ENCODE assay signal across 27 cellular contexts in the genomic region with DNA sequence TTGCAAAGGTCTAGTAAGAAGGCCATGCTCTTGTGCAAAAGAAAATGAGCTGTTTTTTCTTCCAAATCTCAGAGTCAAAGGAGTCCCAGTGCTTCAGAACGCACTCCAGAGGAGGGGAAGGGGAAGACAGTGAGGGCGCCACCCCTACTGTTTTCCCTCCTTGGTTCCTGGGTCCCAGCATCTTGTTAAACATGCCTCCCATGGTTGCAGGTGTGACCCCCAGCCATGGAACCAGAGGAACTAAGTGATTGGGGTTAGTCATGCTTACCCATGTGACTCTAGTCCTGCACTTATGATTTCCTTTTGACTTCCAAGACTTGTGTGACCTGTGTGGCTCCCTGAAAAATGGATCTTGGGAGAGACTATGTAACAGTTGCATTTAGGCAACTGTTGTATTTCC. TPM values are rescaled to one million over a fixed set of nuclear protein-coding genes. Genes with fewer than 3 reads are reported as not detected.
DNase-seq lines count a peak whose midpoint lies in the region; ATAC-seq, FAIRE-seq and TF ChIP-seq lines count a peak whose summit lies in the region.
"Had no signal": no experiment of that assay in that cellular context is flagged by ENCODE, and none has a peak within 500 bp of the region (broad histone marks: within the 10 kb centered on the region; RNA-seq: fewer than 3 reads in every experiment).

No MANE protein-coding gene starts in this region.

- H3K9me3 ChIP-seq in K562 (replicated peaks; ENCODE audit: control insufficient read depth, insufficient read depth, low read depth, low read length) = no peaks in the 10 kb centered on the region
- peaks cover 0 to 20% (median 0%) of the 10 kb centered on the region in 3 donors for H3K9me3 ChIP-seq in gastroesophageal sphincter

- no TSS peak for BruUV-seq in K562 (replicated peaks; lab: Mats Ljungman, UMichigan)

- TF ChIP-seq EP300 in K562 (IDR thresholded peaks at IDR 0.05; ENCODE audit: low read length) (no peak), gastroesophageal sphincter (IDR thresholded peaks at IDR 0.05) (no peak)

- WGBS in K562 (ENCODE audit: insufficient coverage, low coverage, missing lambda C conversion rate) = 56% methylated on average over 1 of the region's 2 CpGs
- WGBS in gastroesophageal sphincter (ENCODE audit: low coverage in 1 of 2), 2 donors = 70 to 85% methylated on average over 2 of the region's 2 CpGs

- no peaks in the 10 kb centered on the region for H3K79me2 ChIP-seq in K562 (ENCODE audit: control insufficient read depth, insufficient read depth, low read length)

- H3K27ac ChIP-seq in K562 (ENCODE audit: extremely low read depth, low read depth, low read length) = no peak overlapping the region
- H3K27ac ChIP-seq in gastroesophageal sphincter = no peak overlapping the region
- H3K27ac ChIP-seq: A549; BLaER1 treated with 17β-estradiol and CSF1 and Interleukin-3, amounts not matched to agents 10 nM and 100 nM; GM23248; KMS-11; RWPE1 had no signal

- TF ChIP-seq RAD21 in K562 (CRISPR knock-in tag; conservative IDR thresholded peaks at IDR 0.05 in 1 of 2, IDR thresholded peaks at IDR 0.05 in 1 of 2) = no peak

- no peaks in the 10 kb centered on the region for H3K27me3 ChIP-seq in K562 (ENCODE audit: control insufficient read depth in 2 of 2, insufficient read depth in 2 of 2, low read length in 2 of 2)
- H3K27me3 ChIP-seq in gastroesophageal sphincter = no peaks in the 10 kb centered on the region

- in situ Hi-C loops in K562 (cut with MboI) = no loop called here

- no peak for TF ChIP-seq POLR2A in K562 (conservative IDR thresholded peaks at IDR 0.05)
- TF ChIP-seq POLR2A in gastroesophageal sphincter (IDR thresholded peaks at IDR 0.05) = no peak

- H3K36me3 ChIP-seq in K562 (ENCODE audit: control insufficient read depth, insufficient read depth, low read length) = no peaks in the 10 kb centered on the region
- peaks cover 0 to 27% of the 10 kb centered on the region in 2 donors for H3K36me3 ChIP-seq in gastroesophageal sphincter

- H2AFZ ChIP-seq in K562 (ENCODE audit: low read depth, low read length) = no peak overlapping the region
- H2AFZ ChIP-seq: GM23248 had no signal

- ATAC-seq in K562 = no peak
- no peak for ATAC-seq in gastroesophageal sphincter
- ATAC-seq: A549, Panc1 had no signal

- peak; percentile 1 for DNase-seq in NAMALWA (ENCODE audit: low spot score)
- DNase-seq in K562 (ENCODE audit: extremely low read depth in 1 of 4, low spot score in 3 of 4) = no peak
- DNase-seq in NCI-H146 (lab: John Stamatoyannopoulos, UW) = no peak
- DNase-seq: AML-193; CD4-positive, alpha-beta T cell; DMS53; GM23248; H9; HFFc6; MM.1S; NCI-H1048; NCI-H1417; NCI-H1694 treated with DMSO at 0.1 percent for 48 hours; NCI-H2081 treated with DMSO at 0.1 percent for 48 hours; NCI-H2171; NCI-H226; NCI-H510A; NCI-H69; SHP77; T-helper 1 cell had no signal

- H4K20me1 ChIP-seq in K562 (replicated peaks; ENCODE audit: control insufficient read depth, insufficient read depth, low read length) = no peaks in the 10 kb centered on the region
- H4K20me1 ChIP-seq: BLaER1 treated with 17β-estradiol and CSF1 and Interleukin-3, amounts not matched to agents 10 nM and 100 nM had no signal

- no peak for FAIRE-seq in K562 (lab: Jason Lieb, UNC)
- FAIRE-seq: A549 had no signal

- POLR2A ChIA-PET in K562 (lab: Yijun Ruan, JAX) = interaction anchor here (0.7 to 1.4 kb wide), 2 partner anchors 10 to 26 kb away, joined by 3 read pairs; no protein-coding TSS in a partner anchor

- CTCF ChIA-PET in K562 (lab: Yijun Ruan, JAX; ENCODE audit: low intra/inter-chr PET ratio) = no interaction called here

- intact Hi-C loops in K562 (cut with micrococcal nuclease) = no loop called here

- H3K4me3 ChIP-seq in K562 = no peak overlapping the region
- H3K4me3 ChIP-seq in gastroesophageal sphincter = no peak overlapping the region
- H3K4me3 ChIP-seq: A549, GM23248 had no signal

- H3K4me1 ChIP-seq in K562 (replicated peaks in 1 of 2; ENCODE audit: control insufficient read depth in 2 of 2, insufficient read depth in 2 of 2, low read length in 2 of 2) = no peaks in the 10 kb centered on the region
- H3K4me1 ChIP-seq in gastroesophageal sphincter = no peaks in the 10 kb centered on the region
- H3K4me1 ChIP-seq: A549; BLaER1 treated with 17β-estradiol and CSF1 and Interleukin-3, amounts not matched to agents 10 nM and 100 nM had no signal

- H3K4me2 ChIP-seq in K562 (ENCODE audit: insufficient read depth, low read length) = no peak overlapping the region
- H3K4me2 ChIP-seq: A549; BLaER1 treated with 17β-estradiol and CSF1 and Interleukin-3, amounts not matched to agents 10 nM and 100 nM; KMS-11 had no signal

- no peak for TF ChIP-seq CTCF in K562 (IDR thresholded peaks at IDR 0.05 in 2 of 3, conservative IDR thresholded peaks at IDR 0.05 in 1 of 3; ENCODE audit: insufficient read depth in 2 of 3, low read depth in 1 of 3, low read length in 3 of 3)
- no peak for TF ChIP-seq CTCF in gastroesophageal sphincter (IDR thresholded peaks at IDR 0.05)

- no peaks in the 10 kb centered on the region for H3K9me1 ChIP-seq in K562 (ENCODE audit: control insufficient read depth, insufficient read depth, low read length)

- H3K9ac ChIP-seq in K562 (ENCODE audit: insufficient read depth in 1 of 2, low read depth in 2 of 2, low read length in 2 of 2) = no peak overlapping the region
- H3K9ac ChIP-seq: BLaER1 treated with 17β-estradiol and CSF1 and Interleukin-3, amounts not matched to agents 10 nM and 100 nM; GM23248; KMS-11 had no signal

RNA-seq across cellular contexts. Expression of a gene that starts 6.1 kb away (rescaled TPM):
- 2.4 and 4.7 TPM in 2 replicates for total RNA-seq in K562 (2011; cell fraction: chromatin; rRNA removed; ENCODE audit: low replicate concordance)
- 3.7 and 4.5 TPM in 2 replicates for total RNA-seq in K562 (2011; cell fraction: nucleolus; rRNA removed)
- 2.1 and 3.2 TPM in 2 replicates for total RNA-seq in K562 (2011; cell fraction: nucleoplasm; rRNA removed)
- total RNA-seq in K562 (2014; rRNA removed) (0.54 and 0.78 TPM in 2 replicates), K562 (2014; rRNA removed; fragmentation: Illumina TruSeq; extraction: Trizol) (0.22 TPM in 2 replicates), K562 (2015; rRNA removed; fragmentation: Illumina TruSeq; extraction: Trizol) (0.45 and 0.58 TPM in 2 replicates), K562 (2021) (0.91 and 1.2 TPM in 2 replicates), gastroesophageal sphincter (1 to 10 TPM in 1 of 4 donors, under 1 TPM in 3; 0.27 to 1.6 (median 0.71) TPM)
- polyA plus RNA-seq in K562 (2011; rRNA removed) (0.33 and 0.49 TPM in 2 replicates), K562 (2014; fragmentation: Illumina TruSeq; extraction: Trizol) (0.13 and 0.25 TPM in 2 replicates), K562 (2014; fragmentation: Nextera tagmentation; extraction: Ambion mirVana) (under 1 TPM in 1 of 2 experiments, not detected in 1; 0.04 TPM), K562 (2014; rRNA removed) (0.74 and 1.5 TPM in 2 replicates)
- 0.38 and 0.63 TPM in 2 replicates for polyA plus RNA-seq in K562 (2011; cell fraction: cytosol; rRNA removed)
- polyA plus RNA-seq in K562 (2011; cell fraction: nucleus; rRNA removed) = 2.2 and 4.9 TPM in 2 replicates
- polyA plus RNA-seq in K562 (2012) = 0.27 and 0.79 TPM in 2 replicates
- 0.14 and 0.15 TPM in 2 replicates for polyA minus RNA-seq in K562 (2011; rRNA and poly(A)+ RNA removed)
- polyA minus RNA-seq in K562 (2011; cell fraction: cytosol; rRNA and poly(A)+ RNA removed) = 0.67 TPM in 1 of 2 replicates, not detected in the other
- 1.00 and 1.1 TPM in 2 replicates for polyA minus RNA-seq in K562 (2011; cell fraction: nucleus; rRNA and poly(A)+ RNA removed)
- total RNA-seq: G401 had no signal

RNA-seq across cellular contexts. Expression of a gene that starts 17.3 kb away (rescaled TPM):
- 18.7 and 45.9 TPM in 2 replicates for total RNA-seq in K562 (2011; cell fraction: chromatin; rRNA removed; ENCODE audit: low replicate concordance)
- total RNA-seq in K562 (2011; cell fraction: nucleolus; rRNA removed) = 36.8 and 39.0 TPM in 2 replicates
- total RNA-seq in K562 (2011; cell fraction: nucleoplasm; rRNA removed) = 28.7 and 34.9 TPM in 2 replicates
- total RNA-seq in K562 (2014; rRNA removed) = 78.4 and 108 TPM in 2 replicates
- 26.1 and 32.3 TPM in 2 replicates for total RNA-seq in K562 (2014; rRNA removed; fragmentation: Illumina TruSeq; extraction: Trizol)
- 65.2 and 66.0 TPM in 2 replicates for total RNA-seq in K562 (2015; rRNA removed; fragmentation: Illumina TruSeq; extraction: Trizol)
- total RNA-seq in K562 (2021) = 71.7 and 74.4 TPM in 2 replicates
- 49.4 and 57.1 TPM in 2 replicates for polyA plus RNA-seq in K562 (2011; rRNA removed)
- polyA plus RNA-seq in K562 (2011; cell fraction: cytosol; rRNA removed) = 83.1 and 114 TPM in 2 replicates
- 34.0 and 41.0 TPM in 2 replicates for polyA plus RNA-seq in K562 (2011; cell fraction: nucleus; rRNA removed)
- 57.6 and 109 TPM in 2 replicates for polyA plus RNA-seq in K562 (2012)
- 41.1 and 50.6 TPM in 2 replicates for polyA plus RNA-seq in K562 (2014; fragmentation: Illumina TruSeq; extraction: Trizol)
- polyA plus RNA-seq in K562 (2014; fragmentation: Nextera tagmentation; extraction: Ambion mirVana) = 1 to 10 TPM; 2.0 to 4.0 TPM
- 74.7 and 83.6 TPM in 2 replicates for polyA plus RNA-seq in K562 (2014; rRNA removed)
- 16.8 and 22.0 TPM in 2 replicates for polyA minus RNA-seq in K562 (2011; rRNA and poly(A)+ RNA removed)
- polyA minus RNA-seq in K562 (2011; cell fraction: cytosol; rRNA and poly(A)+ RNA removed) = 22.1 and 40.4 TPM in 2 replicates
- 19.1 and 22.7 TPM in 2 replicates for polyA minus RNA-seq in K562 (2011; cell fraction: nucleus; rRNA and poly(A)+ RNA removed)
- total RNA-seq in gastroesophageal sphincter = 10 to 100 TPM; 58.2 to 77.2 (median 63.7) TPM

RNA-seq across cellular contexts. Expression of a gene that starts 17.5 kb away (rescaled TPM):
- total RNA-seq in K562 (2011; cell fraction: chromatin; rRNA removed; ENCODE audit: low replicate concordance) = 37.0 and 99.3 TPM in 2 replicates
- 85.8 and 97.7 TPM in 2 replicates for total RNA-seq in K562 (2011; cell fraction: nucleolus; rRNA removed)
- 62.2 and 63.1 TPM in 2 replicates for total RNA-seq in K562 (2011; cell fraction: nucleoplasm; rRNA removed)
- 28.9 and 34.0 TPM in 2 replicates for total RNA-seq in K562 (2014; rRNA removed)
- total RNA-seq in K562 (2014; rRNA removed; fragmentation: Illumina TruSeq; extraction: Trizol) = 8.5 and 10.4 TPM in 2 replicates
- 18.6 and 21.6 TPM in 2 replicates for total RNA-seq in K562 (2015; rRNA removed; fragmentation: Illumina TruSeq; extraction: Trizol)
- total RNA-seq in K562 (2021) = 26.5 and 29.5 TPM in 2 replicates
- 27.0 and 29.2 TPM in 2 replicates for polyA plus RNA-seq in K562 (2011; rRNA removed)
- 36.4 and 92.5 TPM in 2 replicates for polyA plus RNA-seq in K562 (2011; cell fraction: cytosol; rRNA removed)
- 35.5 and 82.2 TPM in 2 replicates for polyA plus RNA-seq in K562 (2011; cell fraction: nucleus; rRNA removed)
- polyA plus RNA-seq in K562 (2012) = 23.2 and 37.9 TPM in 2 replicates
- polyA plus RNA-seq in K562 (2014; fragmentation: Illumina TruSeq; extraction: Trizol) = 16.3 and 26.6 TPM in 2 replicates
- 1 to 10 TPM; 1.2 to 1.6 TPM for polyA plus RNA-seq in K562 (2014; fragmentation: Nextera tagmentation; extraction: Ambion mirVana)
- 35.2 and 40.8 TPM in 2 replicates for polyA plus RNA-seq in K562 (2014; rRNA removed)
- polyA minus RNA-seq in K562 (2011; rRNA and poly(A)+ RNA removed) = 12.7 and 14.9 TPM in 2 replicates
- 15.3 and 16.8 TPM in 2 replicates for polyA minus RNA-seq in K562 (2011; cell fraction: cytosol; rRNA and poly(A)+ RNA removed)
- 26.2 and 33.7 TPM in 2 replicates for polyA minus RNA-seq in K562 (2011; cell fraction: nucleus; rRNA and poly(A)+ RNA removed)
- 10 to 100 TPM in 3 of 4 donors, 1 to 10 TPM in 1; 8.1 to 12.3 (median 11.7) TPM for total RNA-seq in gastroesophageal sphincter

RNA-seq across cellular contexts. Expression of a gene that starts 43.0 kb away (rescaled TPM):
- total RNA-seq in K562 (2011; cell fraction: chromatin; rRNA removed; ENCODE audit: low replicate concordance) = 35.8 and 86.9 TPM in 2 replicates
- 78.7 and 87.1 TPM in 2 replicates for total RNA-seq in K562 (2011; cell fraction: nucleolus; rRNA removed)
- 57.9 and 62.8 TPM in 2 replicates for total RNA-seq in K562 (2011; cell fraction: nucleoplasm; rRNA removed)
- total RNA-seq in K562 (2014; rRNA removed) = 150 and 153 TPM in 2 replicates
- 136 and 145 TPM in 2 replicates for total RNA-seq in K562 (2014; rRNA removed; fragmentation: Illumina TruSeq; extraction: Trizol)
- 153 and 154 TPM in 2 replicates for total RNA-seq in K562 (2015; rRNA removed; fragmentation: Illumina TruSeq; extraction: Trizol)
- 138 and 146 TPM in 2 replicates for total RNA-seq in K562 (2021)
- polyA plus RNA-seq in K562 (2011; rRNA removed) = 93.7 and 105 TPM in 2 replicates
- 88.3 and 88.5 TPM in 2 replicates for polyA plus RNA-seq in K562 (2011; cell fraction: cytosol; rRNA removed)
- polyA plus RNA-seq in K562 (2011; cell fraction: nucleus; rRNA removed) = 35.1 and 36.8 TPM in 2 replicates
- polyA plus RNA-seq in K562 (2012) = 59.9 and 104 TPM in 2 replicates
- polyA plus RNA-seq in K562 (2014; fragmentation: Illumina TruSeq; extraction: Trizol) = 163 and 173 TPM in 2 replicates
- 100 to 1,000 TPM in 1 of 2 experiments, 10 to 100 TPM in 1; 62.0 to 146 TPM for polyA plus RNA-seq in K562 (2014; fragmentation: Nextera tagmentation; extraction: Ambion mirVana)
- polyA plus RNA-seq in K562 (2014; rRNA removed) = 152 and 153 TPM in 2 replicates
- 62.3 and 78.5 TPM in 2 replicates for polyA minus RNA-seq in K562 (2011; rRNA and poly(A)+ RNA removed)
- 32.1 and 40.7 TPM in 2 replicates for polyA minus RNA-seq in K562 (2011; cell fraction: cytosol; rRNA and poly(A)+ RNA removed)
- polyA minus RNA-seq in K562 (2011; cell fraction: nucleus; rRNA and poly(A)+ RNA removed) = 16.2 and 19.4 TPM in 2 replicates
- total RNA-seq in gastroesophageal sphincter = 10 to 100 TPM; 12.5 to 28.5 (median 19.7) TPM

RNA-seq across cellular contexts. Expression of a gene that starts 43.3 kb away (rescaled TPM):
- total RNA-seq in K562 (2011; cell fraction: chromatin; rRNA removed; ENCODE audit: low replicate concordance) = 276 and 409 TPM in 2 replicates
- total RNA-seq in K562 (2011; cell fraction: nucleolus; rRNA removed) = 245 and 297 TPM in 2 replicates
- total RNA-seq in K562 (2011; cell fraction: nucleoplasm; rRNA removed) = 245 and 273 TPM in 2 replicates
- total RNA-seq in K562 (2014; rRNA removed) (37.5 and 65.1 TPM in 2 replicates), K562 (2014; rRNA removed; fragmentation: Illumina TruSeq; extraction: Trizol) (32.8 and 35.4 TPM in 2 replicates), K562 (2015; rRNA removed; fragmentation: Illumina TruSeq; extraction: Trizol) (36.9 and 37.4 TPM in 2 replicates), K562 (2021) (71.0 and 88.2 TPM in 2 replicates), gastroesophageal sphincter (10 to 100 TPM; 21.8 to 39.8 (median 30.6) TPM)
- polyA plus RNA-seq in K562 (2011; rRNA removed) (17.8 and 40.9 TPM in 2 replicates), K562 (2014; fragmentation: Illumina TruSeq; extraction: Trizol) (69.9 and 85.0 TPM in 2 replicates), K562 (2014; fragmentation: Nextera tagmentation; extraction: Ambion mirVana) (10 to 100 TPM; 32.1 to 69.3 TPM), K562 (2014; rRNA removed) (24.2 and 33.5 TPM in 2 replicates)
- polyA plus RNA-seq in K562 (2011; cell fraction: cytosol; rRNA removed) = 34.1 and 42.0 TPM in 2 replicates
- polyA plus RNA-seq in K562 (2011; cell fraction: nucleus; rRNA removed) = 140 and 211 TPM in 2 replicates
- 40.3 and 58.0 TPM in 2 replicates for polyA plus RNA-seq in K562 (2012)
- 38.2 and 49.9 TPM in 2 replicates for polyA minus RNA-seq in K562 (2011; rRNA and poly(A)+ RNA removed)
- 23.6 and 30.1 TPM in 2 replicates for polyA minus RNA-seq in K562 (2011; cell fraction: cytosol; rRNA and poly(A)+ RNA removed)
- polyA minus RNA-seq in K562 (2011; cell fraction: nucleus; rRNA and poly(A)+ RNA removed) = 62.5 and 79.1 TPM in 2 replicates
